Comparison of ENCODE assay signal across 9 cellular contexts in genomic region chr5:140182803-140183367, GRCh38. TPM values are rescaled to one million over a fixed set of nuclear protein-coding genes. Genes with fewer than 3 reads are reported as not detected.
DNase-seq lines count a peak whose midpoint lies in the region; ATAC-seq, FAIRE-seq and TF ChIP-seq lines count a peak whose summit lies in the region.
"Had no signal": no experiment of that assay in that cellular context is flagged by ENCODE, and none has a peak within 500 bp of the region (broad histone marks: within the 10 kb centered on the region; RNA-seq: fewer than 3 reads in every experiment).

No MANE protein-coding gene starts in this region.

- CTCF ChIA-PET in PC-3 (lab: Charles Lee): no interaction called here

- FAIRE-seq in kidney (lab: Jason Lieb, UNC): no peak

- POLR2A ChIA-PET in PC-3 (lab: Charles Lee; ENCODE audit: unreplicated experiment): interaction anchor here (0.6 kb wide), 1 partner anchor 60 kb away, joined by 8 read pairs; no protein-coding TSS in a partner anchor

- H3K79me2 ChIP-seq in PC-3 (ENCODE audit: low read length): peaks cover 15% of the 10 kb centered on the region

- intact Hi-C loops in body of pancreas (cut with DNase I): no loop called here
- intact Hi-C loops in kidney (cut with DNase I): no loop called here
- intact Hi-C loops in PC-3 (cut with micrococcal nuclease): no loop called here

- H3K27ac ChIP-seq in HUES48 (ENCODE audit: low read depth, low read length): peak overlapping the region; percentile 49
- peak overlapping the region; percentile 18 to 61 (median 45) for H3K27ac ChIP-seq in body of pancreas
- peak overlapping the region in 1 of 2 donors; percentile 57 for H3K27ac ChIP-seq in kidney (ENCODE audit: low read depth in 2 of 2, low read length in 2 of 2)
- H3K27ac ChIP-seq in PC-3 (ENCODE audit: low read length): no peak overlapping the region

- no peaks in the 10 kb centered on the region for H3K27me3 Mint-ChIP-seq in endothelial cell (ENCODE audit: unreplicated experiment)

- H3K9me2 ChIP-seq in PC-3 (replicated peaks; ENCODE audit: low read length): no peaks in the 10 kb centered on the region

- no peak overlapping the region for H3K27ac Mint-ChIP-seq in endothelial cell (ENCODE audit: unreplicated experiment)
- H3K27ac Mint-ChIP-seq: T-helper 1 cell treated with Interleukin-12 subunit alpha and Interleukin-12 subunit beta and Interleukin-4 antibody, amounts not matched to agents 30 μg/mL and 1 μg/mL, for 36 hours had no signal

- H2AFZ ChIP-seq in PC-3 (ENCODE audit: low read length): no peak overlapping the region

- H3F3A ChIP-seq in PC-3 (ENCODE audit: low read length, unreplicated experiment): no peaks in the 10 kb centered on the region

- no peaks in the 10 kb centered on the region for H4K20me1 ChIP-seq in PC-3 (ENCODE audit: low read length)

- peak in 3 of 4 donors; percentile 49 to 55 (median 51) for DNase-seq in body of pancreas
- peak; percentile 74 for DNase-seq in kidney
- peak; percentile 78 for DNase-seq in stromal cell of bone marrow (ENCODE audit: low read depth)
- no peak for DNase-seq in endothelial cell (ENCODE audit: low spot score)
- no peak for DNase-seq in activated CD4-positive, CD25-positive, alpha-beta regulatory T cell (lab: John Stamatoyannopoulos, UW)
- no peak for DNase-seq in PC-3
- DNase-seq in midbrain (lab: John Stamatoyannopoulos, UW): no peak

- peaks cover 15% of the 10 kb centered on the region for H3K4me1 Mint-ChIP-seq in endothelial cell (ENCODE audit: unreplicated experiment)

- no TSS peak for BruUV-seq in PC-3 (replicated peaks; lab: Mats Ljungman, UMichigan)

- no peak overlapping the region for H3K4me2 ChIP-seq in PC-3 (ENCODE audit: low read length)

- H3K4me3 ChIP-seq in HUES48 (ENCODE audit: low read depth, low read length) (no peak overlapping the region), body of pancreas (no peak overlapping the region), kidney (ENCODE audit: low read length in 2 of 2) (no peak overlapping the region), PC-3 (ENCODE audit: low read length) (no peak overlapping the region)

- no peak overlapping the region for H3K4me3 Mint-ChIP-seq in endothelial cell (ENCODE audit: unreplicated experiment)
- H3K4me3 Mint-ChIP-seq: T-helper 1 cell treated with Interleukin-12 subunit alpha and Interleukin-12 subunit beta and Interleukin-4 antibody, amounts not matched to agents 30 μg/mL and 1 μg/mL, for 36 hours had no signal

- H3K9me3 ChIP-seq in HUES48 (ENCODE audit: control insufficient read depth, insufficient read depth, low read length): no peaks in the 10 kb centered on the region
- H3K9me3 ChIP-seq in body of pancreas: no peaks in the 10 kb centered on the region
- H3K9me3 ChIP-seq in kidney (ENCODE audit: control insufficient read depth in 1 of 2, low read length in 2 of 2): no peaks in the 10 kb centered on the region
- H3K9me3 ChIP-seq in PC-3 (ENCODE audit: low read length): no peaks in the 10 kb centered on the region

- H3K36me3 Mint-ChIP-seq in endothelial cell (ENCODE audit: low read depth, unreplicated experiment): no peaks in the 10 kb centered on the region

- H3K27me3 ChIP-seq in HUES48 (ENCODE audit: control insufficient read depth, insufficient read depth, low read length) (no peaks in the 10 kb centered on the region), body of pancreas (no peaks in the 10 kb centered on the region), PC-3 (ENCODE audit: low read length) (no peaks in the 10 kb centered on the region)

- H3K9me3 Mint-ChIP-seq in endothelial cell (ENCODE audit: unreplicated experiment): no peaks in the 10 kb centered on the region
- H3K9me3 Mint-ChIP-seq: T-helper 1 cell treated with Interleukin-12 subunit alpha and Interleukin-12 subunit beta and Interleukin-4 antibody, amounts not matched to agents 30 μg/mL and 1 μg/mL, for 36 hours had no signal

- TF ChIP-seq POLR2A in body of pancreas (IDR thresholded peaks at IDR 0.05): no peak

- ATAC-seq in body of pancreas (peak; percentile 67), PC-3 (no peak)

- WGBS in body of pancreas, 2 donors: 60 to 63% methylated on average over 5 of the region's 5 CpGs

- TF ChIP-seq CTCF in body of pancreas (IDR thresholded peaks at IDR 0.05) (no peak), kidney (IDR thresholded peaks at IDR 0.05; ENCODE audit: borderline replicate concordance, extremely low read depth, insufficient read depth) (no peak), endothelial cell (IDR thresholded peaks at IDR 0.05; ENCODE audit: unreplicated experiment) (no peak), PC-3 (conservative IDR thresholded peaks at IDR 0.05; ENCODE audit: low read depth, low read length) (no peak)

- peaks cover 12% of the 10 kb centered on the region for H3K4me1 ChIP-seq in HUES48 (ENCODE audit: control insufficient read depth, insufficient read depth, low read length)
- peaks cover 81% of the 10 kb centered on the region for H3K4me1 ChIP-seq in body of pancreas
- peaks cover 35 to 50% of the 10 kb centered on the region in 2 donors for H3K4me1 ChIP-seq in kidney (ENCODE audit: control insufficient read depth in 1 of 2, insufficient read depth in 1 of 2, low read depth in 1 of 2, low read length in 2 of 2)
- peaks cover 16% of the 10 kb centered on the region for H3K4me1 ChIP-seq in PC-3 (ENCODE audit: insufficient read depth, low read length)

- H3K36me3 ChIP-seq in HUES48 (ENCODE audit: control insufficient read depth, insufficient read depth, low read length) (no peaks in the 10 kb centered on the region), body of pancreas (replicated peaks in 1 of 2; ENCODE audit: insufficient read depth in 1 of 2, low read depth in 2 of 2) (no peaks in the 10 kb centered on the region), kidney (ENCODE audit: control insufficient read depth in 1 of 2, insufficient read depth in 2 of 2, low read length in 2 of 2) (no peaks in the 10 kb centered on the region), PC-3 (ENCODE audit: low read depth, low read length) (no peaks in the 10 kb centered on the region)

- H3K9ac ChIP-seq in HUES48 (ENCODE audit: low read depth, low read length) (no peak overlapping the region), kidney (ENCODE audit: low read length in 2 of 2) (no peak overlapping the region), PC-3 (ENCODE audit: low read length) (no peak overlapping the region)

RNA-seq across cellular contexts. Expression of gene CYSTM1, which starts 7.9 kb away (rescaled TPM):
- total RNA-seq in body of pancreas: 10 to 100 TPM; 56.8 to 97.2 TPM
- total RNA-seq in kidney: 157 TPM
- 485 TPM for polyA plus RNA-seq in kidney (ENCODE audit: insufficient read depth, low read depth, low replicate concordance)
- 21.7 TPM for total RNA-seq in endothelial cell (ENCODE audit: unreplicated experiment)
- total RNA-seq in PC-3 (2014; rRNA removed): 24.3 and 43.3 TPM in 2 replicates

RNA-seq across cellular contexts. Expression of gene IGIP, which starts 57.1 kb away (rescaled TPM):
- total RNA-seq in body of pancreas (10 to 100 TPM in 1 of 2 donors, 1 to 10 TPM in 1; 6.3 to 16.6 TPM), kidney (15.5 TPM), endothelial cell (ENCODE audit: unreplicated experiment) (1.3 TPM), PC-3 (2014; rRNA removed) (1.3 and 2.1 TPM in 2 replicates)
- 13.2 TPM for polyA plus RNA-seq in kidney (ENCODE audit: insufficient read depth, low read depth, low replicate concordance)

Comparison
In these comparisons a context has a peak if more than half of its experiments do, and no peak if none do; other contexts are left out.
1. DNase-seq: peak in body of pancreas (3 of 4), kidney (single experiment) and stromal cell of bone marrow (single experiment); none in endothelial cell (single experiment), activated CD4-positive, CD25-positive, alpha-beta regulatory T cell (0 of 4), PC-3 (single experiment) and midbrain (single experiment).